In the genomic region with DNA sequence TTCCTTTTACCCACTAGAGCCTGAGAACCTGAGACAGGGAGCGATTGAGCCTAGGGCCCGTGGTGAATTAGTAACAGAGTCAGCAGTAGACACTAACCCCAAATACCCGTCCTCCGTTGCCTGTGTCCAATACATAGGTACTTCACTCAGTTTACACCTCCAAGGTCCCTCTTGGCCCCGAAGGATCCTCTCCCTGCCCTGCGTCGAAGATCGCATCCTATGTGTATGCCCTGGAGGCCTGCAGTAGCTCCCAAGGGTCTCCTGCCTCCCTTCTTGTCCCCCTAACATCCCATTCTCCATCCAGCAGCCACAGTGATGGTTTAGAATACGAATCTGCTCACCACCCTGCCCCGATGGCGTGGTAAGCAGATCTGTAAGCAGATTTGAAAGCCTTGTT, we compare ENCODE assay signal across 9 cellular contexts.
DNase-seq lines count a peak whose midpoint lies in the region; ATAC-seq and TF ChIP-seq lines count a peak whose summit lies in the region.
"Had no signal": no experiment of that assay in that cellular context is flagged by ENCODE, and none has a peak within 500 bp of the region (broad histone marks: within the 10 kb centered on the region; RNA-seq: fewer than 3 reads in every experiment).

No MANE protein-coding gene starts in this region.

- peaks cover 40% of the 10 kb centered on the region for H3K27me3 Mint-ChIP-seq in CD4-positive, alpha-beta T cell
- H3K27me3 Mint-ChIP-seq in WTC11 (ENCODE audit: low read depth), result peaks cover 45% of the 10 kb centered on the region

- WGBS in right cardiac atrium, result 66% methylated on average over 11 of the region's 11 CpGs

- H3K9me3 Mint-ChIP-seq in CD4-positive, alpha-beta T cell, result no peaks in the 10 kb centered on the region
- no peaks in the 10 kb centered on the region for H3K9me3 Mint-ChIP-seq in WTC11

- no peak overlapping the region for H3K27ac Mint-ChIP-seq in CD4-positive, alpha-beta T cell
- no peak overlapping the region for H3K27ac Mint-ChIP-seq in WTC11

- H3K4me3 ChIP-seq in right cardiac atrium (ENCODE audit: low read length), result peak overlapping the region; percentile 55
- peak overlapping the region; percentile 60 for H3K4me3 ChIP-seq in rectal smooth muscle tissue (ENCODE audit: low read length)

- TF ChIP-seq CTCF in CD4-positive, alpha-beta T cell (IDR thresholded peaks at IDR 0.05), result no peak
- no peak for TF ChIP-seq CTCF in WTC11 (IDR thresholded peaks at IDR 0.05)

- no peaks in the 10 kb centered on the region for H3K9me3 ChIP-seq in CD4-positive, alpha-beta T cell (ENCODE audit: control insufficient read depth, low read length)
- H3K9me3 ChIP-seq in right cardiac atrium (ENCODE audit: control insufficient read depth, low read length), result no peaks in the 10 kb centered on the region

- peaks cover 13% of the 10 kb centered on the region for H3K4me1 Mint-ChIP-seq in CD4-positive, alpha-beta T cell (ENCODE audit: low read depth)
- peaks cover 5% of the 10 kb centered on the region; the same call in 1 of the 2 replicates for H3K4me1 Mint-ChIP-seq in WTC11

- POLR2A ChIA-PET in CD4-positive, alpha-beta T cell (lab: Charles Lee), result no interaction called here
- POLR2A ChIA-PET in WTC11 (lab: Charles Lee), result interaction anchor here (0.6 kb wide), 1 partner anchor 227 kb away, joined by 3 read pairs; no protein-coding TSS in a partner anchor

- H3K36me3 Mint-ChIP-seq in CD4-positive, alpha-beta T cell (ENCODE audit: low read depth), result no peaks in the 10 kb centered on the region
- H3K36me3 Mint-ChIP-seq in WTC11, result no peaks in the 10 kb centered on the region

- DNase-seq in CD4-positive, alpha-beta T cell, result no peak
- DNase-seq in WTC11 (ENCODE audit: low spot score) (no peak), right cardiac atrium (no peak), cerebellar cortex (ENCODE audit: low spot score) (no peak), LoVo (ENCODE audit: low spot score) (no peak), glomerular visceral epithelial cell (ENCODE audit: extremely low spot score) (no peak), SHP77 treated with DMSO at 0.1 percent for 48 hours (lab: John Stamatoyannopoulos, UW) (no peak)

- no peak for ATAC-seq in CD4-positive, alpha-beta T cell (ENCODE audit: poor library complexity)
- ATAC-seq in WTC11 (peak; percentile 30), right cardiac atrium (no peak)
- ATAC-seq: activated CD4-positive, CD25-positive, alpha-beta regulatory T cell treated with anti-CD3 and anti-CD28 coated beads, Interleukin-2, amount 50 U/mL, for 24 hours had no signal

- no peaks in the 10 kb centered on the region for H3K36me3 ChIP-seq in rectal smooth muscle tissue (ENCODE audit: control insufficient read depth, insufficient read depth, low read length)

- no peak overlapping the region for H3K27ac ChIP-seq in CD4-positive, alpha-beta T cell (ENCODE audit: low read depth, low read length)
- no peak overlapping the region for H3K27ac ChIP-seq in right cardiac atrium (ENCODE audit: low read length)
- no peak overlapping the region for H3K27ac ChIP-seq in rectal smooth muscle tissue (ENCODE audit: low read depth, low read length)

- H3K4me1 ChIP-seq in right cardiac atrium (ENCODE audit: control insufficient read depth, insufficient read depth, low read length) (no peaks in the 10 kb centered on the region), rectal smooth muscle tissue (ENCODE audit: control insufficient read depth, insufficient read depth, low read length) (no peaks in the 10 kb centered on the region)

- no peak overlapping the region for H3K9ac ChIP-seq in rectal smooth muscle tissue (ENCODE audit: low read length)

- peak overlapping the region; percentile 59 for H3K4me3 Mint-ChIP-seq in CD4-positive, alpha-beta T cell
- H3K4me3 Mint-ChIP-seq in WTC11, result peak overlapping the region; percentile 64

- intact Hi-C loops in CD4-positive, alpha-beta T cell (cut with DNase I, micrococcal nuclease), result loop anchor here in 1 of 2 experiments (1.0 kb wide), 1 partner anchor 12 kb away; no protein-coding TSS in a partner anchor
- intact Hi-C loops in right cardiac atrium (cut with DNase I), result no loop called here

- H3K27me3 ChIP-seq in CD4-positive, alpha-beta T cell (ENCODE audit: control insufficient read depth, insufficient read depth, low read length), result peaks cover 36% of the 10 kb centered on the region
- peaks cover 2% of the 10 kb centered on the region for H3K27me3 ChIP-seq in right cardiac atrium (ENCODE audit: control insufficient read depth, insufficient read depth)
- no peaks in the 10 kb centered on the region for H3K27me3 ChIP-seq in rectal smooth muscle tissue (ENCODE audit: control insufficient read depth, insufficient read depth, low read length)

- CTCF ChIA-PET in CD4-positive, alpha-beta T cell (lab: Charles Lee), result no interaction called here
- CTCF ChIA-PET in WTC11 (lab: Charles Lee), result no interaction called here

TF ChIP-seq in WTC11, 78 proteins besides CTCF, POLR2A, EP300 and RAD21 (continues in another document):
- TF ChIP-seq TP53 (CRISPR knock-in tag; IDR thresholded peaks at IDR 0.05) (no peak), CREM (CRISPR knock-in tag; IDR thresholded peaks at IDR 0.05) (no peak), GTF2I (CRISPR knock-in tag; conservative IDR thresholded peaks at IDR 0.05) (no peak), ZNF121 (CRISPR knock-in tag; IDR thresholded peaks at IDR 0.05) (no peak), ZNF138 (CRISPR knock-in tag; conservative IDR thresholded peaks at IDR 0.05) (no peak), JUN (CRISPR knock-in tag; IDR thresholded peaks at IDR 0.05) (no peak), SMAD4 (CRISPR knock-in tag; IDR thresholded peaks at IDR 0.05) (no peak), RORB (CRISPR knock-in tag; IDR thresholded peaks at IDR 0.05) (no peak), JAZF1 (CRISPR knock-in tag; IDR thresholded peaks at IDR 0.05) (no peak), SMAD3 (CRISPR knock-in tag; IDR thresholded peaks at IDR 0.05; ENCODE audit: borderline replicate concordance) (no peak), MYBL2 (CRISPR knock-in tag; IDR thresholded peaks at IDR 0.05) (no peak), NR1H2 (CRISPR knock-in tag; IDR thresholded peaks at IDR 0.05) (no peak), TCF7 (CRISPR knock-in tag; IDR thresholded peaks at IDR 0.05; ENCODE audit: low read depth) (no peak)
- TF ChIP-seq, protein P1, sequence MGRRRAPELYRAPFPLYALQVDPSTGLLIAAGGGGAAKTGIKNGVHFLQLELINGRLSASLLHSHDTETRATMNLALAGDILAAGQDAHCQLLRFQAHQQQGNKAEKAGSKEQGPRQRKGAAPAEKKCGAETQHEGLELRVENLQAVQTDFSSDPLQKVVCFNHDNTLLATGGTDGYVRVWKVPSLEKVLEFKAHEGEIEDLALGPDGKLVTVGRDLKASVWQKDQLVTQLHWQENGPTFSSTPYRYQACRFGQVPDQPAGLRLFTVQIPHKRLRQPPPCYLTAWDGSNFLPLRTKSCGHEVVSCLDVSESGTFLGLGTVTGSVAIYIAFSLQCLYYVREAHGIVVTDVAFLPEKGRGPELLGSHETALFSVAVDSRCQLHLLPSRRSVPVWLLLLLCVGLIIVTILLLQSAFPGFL (CRISPR knock-in tag; IDR thresholded peaks at IDR 0.05; ENCODE audit: borderline replicate concordance), result no peak
- TF ChIP-seq, protein P2, sequence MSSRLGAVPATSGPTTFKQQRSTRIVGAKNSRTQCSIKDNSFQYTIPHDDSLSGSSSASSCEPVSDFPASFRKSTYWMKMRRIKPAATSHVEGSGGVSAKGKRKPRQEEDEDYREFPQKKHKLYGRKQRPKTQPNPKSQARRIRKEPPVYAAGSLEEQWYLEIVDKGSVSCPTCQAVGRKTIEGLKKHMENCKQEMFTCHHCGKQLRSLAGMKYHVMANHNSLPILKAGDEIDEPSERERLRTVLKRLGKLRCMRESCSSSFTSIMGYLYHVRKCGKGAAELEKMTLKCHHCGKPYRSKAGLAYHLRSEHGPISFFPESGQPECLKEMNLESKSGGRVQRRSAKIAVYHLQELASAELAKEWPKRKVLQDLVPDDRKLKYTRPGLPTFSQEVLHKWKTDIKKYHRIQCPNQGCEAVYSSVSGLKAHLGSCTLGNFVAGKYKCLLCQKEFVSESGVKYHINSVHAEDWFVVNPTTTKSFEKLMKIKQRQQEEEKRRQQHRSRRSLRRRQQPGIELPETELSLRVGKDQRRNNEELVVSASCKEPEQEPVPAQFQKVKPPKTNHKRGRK (CRISPR knock-in tag; IDR thresholded peaks at IDR 0.05; ENCODE audit: borderline replicate concordance), result no peak
- TF ChIP-seq, protein P3, sequence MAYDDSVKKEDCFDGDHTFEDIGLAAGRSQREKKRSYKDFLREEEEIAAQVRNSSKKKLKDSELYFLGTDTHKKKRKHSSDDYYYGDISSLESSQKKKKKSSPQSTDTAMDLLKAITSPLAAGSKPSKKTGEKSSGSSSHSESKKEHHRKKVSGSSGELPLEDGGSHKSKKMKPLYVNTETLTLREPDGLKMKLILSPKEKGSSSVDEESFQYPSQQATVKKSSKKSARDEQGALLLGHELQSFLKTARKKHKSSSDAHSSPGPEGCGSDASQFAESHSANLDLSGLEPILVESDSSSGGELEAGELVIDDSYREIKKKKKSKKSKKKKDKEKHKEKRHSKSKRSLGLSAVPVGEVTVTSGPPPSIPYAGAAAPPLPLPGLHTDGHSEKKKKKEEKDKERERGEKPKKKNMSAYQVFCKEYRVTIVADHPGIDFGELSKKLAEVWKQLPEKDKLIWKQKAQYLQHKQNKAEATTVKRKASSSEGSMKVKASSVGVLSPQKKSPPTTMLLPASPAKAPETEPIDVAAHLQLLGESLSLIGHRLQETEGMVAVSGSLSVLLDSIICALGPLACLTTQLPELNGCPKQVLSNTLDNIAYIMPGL (CRISPR knock-in tag; IDR thresholded peaks at IDR 0.05), result no peak
- TF ChIP-seq, protein P4, sequence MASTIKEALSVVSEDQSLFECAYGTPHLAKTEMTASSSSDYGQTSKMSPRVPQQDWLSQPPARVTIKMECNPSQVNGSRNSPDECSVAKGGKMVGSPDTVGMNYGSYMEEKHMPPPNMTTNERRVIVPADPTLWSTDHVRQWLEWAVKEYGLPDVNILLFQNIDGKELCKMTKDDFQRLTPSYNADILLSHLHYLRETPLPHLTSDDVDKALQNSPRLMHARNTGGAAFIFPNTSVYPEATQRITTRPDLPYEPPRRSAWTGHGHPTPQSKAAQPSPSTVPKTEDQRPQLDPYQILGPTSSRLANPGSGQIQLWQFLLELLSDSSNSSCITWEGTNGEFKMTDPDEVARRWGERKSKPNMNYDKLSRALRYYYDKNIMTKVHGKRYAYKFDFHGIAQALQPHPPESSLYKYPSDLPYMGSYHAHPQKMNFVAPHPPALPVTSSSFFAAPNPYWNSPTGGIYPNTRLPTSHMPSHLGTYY (CRISPR knock-in tag; IDR thresholded peaks at IDR 0.05), result no peak
